In genomic region chrX:50609796-50610195, GRCh38 we compare ENCODE assay signal across 14 cellular contexts.
"Had no signal": no experiment of that assay in that cellular context is flagged by ENCODE, and none has a peak within 500 bp of the region (broad histone marks: within the 10 kb centered on the region; RNA-seq: fewer than 3 reads in every experiment).

No MANE protein-coding gene starts in this region.

- H3K9me3 ChIP-seq: colonic mucosa, prostate gland had no signal

- H3K27ac ChIP-seq: colonic mucosa, prostate gland had no signal

- H3K36me3 ChIP-seq: colonic mucosa, prostate gland had no signal

- H3K4me1 ChIP-seq: colonic mucosa, prostate gland had no signal

- H3K4me1 Mint-ChIP-seq: activated CD4-positive, alpha-beta T cell treated with anti-CD3 and anti-CD28 coated beads, Interleukin-2, amount 10 ng/mL, durations not matched to agents 7 days and 5 days; activated naive CD4-positive, alpha-beta T cell treated with anti-CD3 and anti-CD28 coated beads, Interleukin-2, amount 50 U/mL, for 24 hours; activated T-helper 17 cell treated with anti-CD3 and anti-CD28 coated beads, Interleukin-2, amount 50 U/mL, for 72 hours had no signal

- ATAC-seq: activated T-helper 17 cell treated with anti-CD3 and anti-CD28 coated beads, Interleukin-2, amount 50 U/mL, for 72 hours; natural killer cell treated with Interleukin-12 subunit alpha and Interleukin-12 subunit beta and Interleukin-15 and Interleukin-18, amount 100 ng/mL, for 72 hours; sciatic nerve had no signal

- H3K4me3 ChIP-seq: colonic mucosa, prostate gland had no signal

- H3K27ac Mint-ChIP-seq: activated CD4-positive, alpha-beta T cell treated with anti-CD3 and anti-CD28 coated beads, Interleukin-2, amount 10 ng/mL, durations not matched to agents 7 days and 5 days; activated naive CD4-positive, alpha-beta T cell treated with anti-CD3 and anti-CD28 coated beads, Interleukin-2, amount 50 U/mL, for 24 hours; activated T-helper 17 cell treated with anti-CD3 and anti-CD28 coated beads, Interleukin-2, amount 50 U/mL, for 72 hours; natural killer cell treated with Interleukin-12 subunit alpha and Interleukin-12 subunit beta and Interleukin-15 and Interleukin-18, amount 100 ng/mL, for 72 hours; T-helper 1 cell treated with Interleukin-12 subunit alpha and Interleukin-12 subunit beta and Interleukin-4 antibody, amounts not matched to agents 30 μg/mL and 1 μg/mL, for 36 hours had no signal

- H3K36me3 Mint-ChIP-seq: activated naive CD4-positive, alpha-beta T cell treated with anti-CD3 and anti-CD28 coated beads, Interleukin-2, amount 50 U/mL, for 24 hours; natural killer cell treated with Interleukin-12 subunit alpha and Interleukin-12 subunit beta and Interleukin-15 and Interleukin-18, amount 100 ng/mL, for 72 hours had no signal

- DNase-seq: activated CD4-positive, alpha-beta T cell treated with anti-CD3 and anti-CD28 coated beads, Interleukin-2, amount 10 ng/mL, durations not matched to agents 7 days and 5 days; activated CD4-positive, CD25-positive, alpha-beta regulatory T cell; activated CD8-positive, alpha-beta memory T cell treated with anti-CD3 and anti-CD28 coated beads for 24 hours; colonic mucosa; effector CD4-positive, alpha-beta T cell; stimulated activated CD4-positive, alpha-beta T cell treated with anti-CD3 and anti-CD28 coated beads, Interleukin-2, amount 100 ng/mL, for 24 hours; stimulated activated naive CD4-positive, alpha-beta T cell treated with Interleukin-2 at 50 U/mL for 16 hours; trophoblast cell had no signal

- H3K27me3 ChIP-seq: colonic mucosa had no signal

- H3K9me3 Mint-ChIP-seq: activated CD4-positive, alpha-beta T cell treated with anti-CD3 and anti-CD28 coated beads, Interleukin-2, amount 10 ng/mL, durations not matched to agents 7 days and 5 days; activated naive CD4-positive, alpha-beta T cell treated with anti-CD3 and anti-CD28 coated beads, Interleukin-2, amount 50 U/mL, for 24 hours; activated T-helper 17 cell treated with anti-CD3 and anti-CD28 coated beads, Interleukin-2, amount 50 U/mL, for 72 hours; natural killer cell treated with Interleukin-12 subunit alpha and Interleukin-12 subunit beta and Interleukin-15 and Interleukin-18, amount 100 ng/mL, for 72 hours; T-helper 1 cell treated with Interleukin-12 subunit alpha and Interleukin-12 subunit beta and Interleukin-4 antibody, amounts not matched to agents 30 μg/mL and 1 μg/mL, for 36 hours had no signal

- H3K4me3 Mint-ChIP-seq: activated CD4-positive, alpha-beta T cell treated with anti-CD3 and anti-CD28 coated beads, Interleukin-2, amount 10 ng/mL, durations not matched to agents 7 days and 5 days; activated naive CD4-positive, alpha-beta T cell treated with anti-CD3 and anti-CD28 coated beads, Interleukin-2, amount 50 U/mL, for 24 hours; activated T-helper 17 cell treated with anti-CD3 and anti-CD28 coated beads, Interleukin-2, amount 50 U/mL, for 72 hours; natural killer cell treated with Interleukin-12 subunit alpha and Interleukin-12 subunit beta and Interleukin-15 and Interleukin-18, amount 100 ng/mL, for 72 hours; T-helper 1 cell treated with Interleukin-12 subunit alpha and Interleukin-12 subunit beta and Interleukin-4 antibody, amounts not matched to agents 30 μg/mL and 1 μg/mL, for 36 hours had no signal
